ENCODE assay signal across 8 cellular contexts in genomic region chr3:192063570-192063969, GRCh38.
DNase-seq lines count a peak whose midpoint lies in the region; ATAC-seq and TF ChIP-seq lines count a peak whose summit lies in the region.

No MANE protein-coding gene starts in this region.

- ATAC-seq in HG03469 (IDR thresholded peaks at IDR 0.05; ENCODE audit: unreplicated experiment) (peak; percentile 66), foreskin keratinocyte (peak; percentile 79), HG02840 (IDR thresholded peaks at IDR 0.05; ENCODE audit: low FRiP score, unreplicated experiment) (no peak), GM18907 (IDR thresholded peaks at IDR 0.05; ENCODE audit: unreplicated experiment) (no peak)

- no peak overlapping the region for H3K27ac ChIP-seq in foreskin keratinocyte
- H3K27ac ChIP-seq in RWPE1, result no peak overlapping the region

- peak; percentile 30 for DNase-seq in AG20443 (ENCODE audit: low spot score)
- peak; percentile 17 for DNase-seq in GM20000 (ENCODE audit: low spot score)
- DNase-seq in foreskin keratinocyte, result peak in 1 of 2 donors; percentile 67
- DNase-seq in RWPE1 (ENCODE audit: low spot score), result no peak
- no peak for DNase-seq in HK-2 (ENCODE audit: unreplicated experiment)

- no peaks in the 10 kb centered on the region for H3K27me3 ChIP-seq in foreskin keratinocyte

- TF ChIP-seq CTCF in GM20000 (IDR thresholded peaks at IDR 0.05; ENCODE audit: extremely low read depth, missing control alignments), result no peak
- TF ChIP-seq CTCF in foreskin keratinocyte (conservative IDR thresholded peaks at IDR 0.05), result no peak
- no peak for TF ChIP-seq CTCF in RWPE1 (conservative IDR thresholded peaks at IDR 0.05; ENCODE audit: low read depth)

- POLR2A ChIA-PET in RWPE1 (lab: Yijun Ruan, JAX; ENCODE audit: low non-redundant PET), result no interaction called here

- CTCF ChIA-PET in RWPE1 (lab: Yijun Ruan, JAX), result no interaction called here

- H3K4me1 ChIP-seq in foreskin keratinocyte, result no peaks in the 10 kb centered on the region

Comparison
In these comparisons a context has a peak if more than half of its experiments do, and no peak if none do; other contexts are left out.
1. DNase-seq: peak in AG20443 (single experiment) and GM20000 (single experiment); none in RWPE1 (single experiment) and HK-2 (single experiment).
2. ATAC-seq: peak in HG03469 (single experiment) and foreskin keratinocyte (single experiment); none in HG02840 (single experiment) and GM18907 (single experiment).